ENCODE assay signal across 1 cellular context in genomic region chr11:78420255-78420764, GRCh38.
TF ChIP-seq lines count a peak whose summit lies in the region.

No MANE protein-coding gene starts in this region.

TF ChIP-seq in H1, 55 proteins besides CTCF, POLR2A, EP300 and RAD21:
- TF ChIP-seq SP4 (IDR thresholded peaks at IDR 0.05; ENCODE audit: low read length): no peak
- no peak for TF ChIP-seq TBP (IDR thresholded peaks at IDR 0.05; ENCODE audit: low read depth, low read length)
- no peak for TF ChIP-seq ASH2L (IDR thresholded peaks at IDR 0.05; ENCODE audit: low read length)
- TF ChIP-seq GTF2F1 (IDR thresholded peaks at IDR 0.05; ENCODE audit: borderline replicate concordance, low read depth, low read length): no peak
- TF ChIP-seq BCL11A (IDR thresholded peaks at IDR 0.05; ENCODE audit: low read depth in 2 of 2, low read length in 2 of 2): no peak
- no peak for TF ChIP-seq KDM4A (IDR thresholded peaks at IDR 0.05; ENCODE audit: low read depth, low read length, severe bottlenecking)
- TF ChIP-seq GABPA (IDR thresholded peaks at IDR 0.05; ENCODE audit: borderline replicate concordance, insufficient read depth, low read length): no peak
- no peak for TF ChIP-seq JUN (IDR thresholded peaks at IDR 0.05; ENCODE audit: low read depth, low read length)
- TF ChIP-seq SIX5 (IDR thresholded peaks at IDR 0.05; ENCODE audit: low read depth, low read length): no peak
- TF ChIP-seq SAP30 (IDR thresholded peaks at IDR 0.05; ENCODE audit: insufficient read depth, insufficient replicate concordance, low read length): no peak
- no peak for TF ChIP-seq PHF8 (conservative IDR thresholded peaks at IDR 0.05; ENCODE audit: low read depth, low read length)
TF ChIP-seq in H1: peak in this region for 0.
